In genomic region chrY:19023919-19024318, GRCh38 we compare ENCODE assay signal across 16 cellular contexts.
A peak's percentile ranks its signal among the peaks of the same experiment; 100 is the strongest.
DNase-seq lines count a peak whose midpoint lies in the region; ATAC-seq lines count a peak whose summit lies in the region.
"Had no signal": no experiment of that assay in that cellular context is flagged by ENCODE, and none has a peak within 500 bp of the region (broad histone marks: within the 10 kb centered on the region; RNA-seq: fewer than 3 reads in every experiment).

No MANE protein-coding gene starts in this region.

- no peaks in the 10 kb centered on the region for H3K4me1 Mint-ChIP-seq in stimulated activated effector memory CD8-positive, alpha-beta T cell treated with anti-CD3 and anti-CD28 coated beads, Interleukin-12 subunit alpha, Interleukin-12 subunit beta, amount 100 ng/mL, for 72 hours
- H3K4me1 Mint-ChIP-seq: CD4-positive, alpha-beta memory T cell; IgD-negative memory B cell had no signal

- H3K4me3 Mint-ChIP-seq in stimulated activated effector memory CD8-positive, alpha-beta T cell treated with anti-CD3 and anti-CD28 coated beads, Interleukin-12 subunit alpha, Interleukin-12 subunit beta, amount 100 ng/mL, for 72 hours, result no peak overlapping the region
- H3K4me3 Mint-ChIP-seq: CD4-positive, alpha-beta memory T cell; IgD-negative memory B cell had no signal

- no peaks in the 10 kb centered on the region for H3K36me3 Mint-ChIP-seq in stimulated activated effector memory CD8-positive, alpha-beta T cell treated with anti-CD3 and anti-CD28 coated beads, Interleukin-12 subunit alpha, Interleukin-12 subunit beta, amount 100 ng/mL, for 72 hours
- H3K36me3 Mint-ChIP-seq: CD4-positive, alpha-beta memory T cell; IgD-negative memory B cell had no signal

- H3K27ac Mint-ChIP-seq in stimulated activated effector memory CD8-positive, alpha-beta T cell treated with anti-CD3 and anti-CD28 coated beads, Interleukin-12 subunit alpha, Interleukin-12 subunit beta, amount 100 ng/mL, for 72 hours, result no peak overlapping the region
- H3K27ac Mint-ChIP-seq: CD4-positive, alpha-beta memory T cell; IgD-negative memory B cell had no signal

- H3K9me3 Mint-ChIP-seq in stimulated activated effector memory CD8-positive, alpha-beta T cell treated with anti-CD3 and anti-CD28 coated beads, Interleukin-12 subunit alpha, Interleukin-12 subunit beta, amount 100 ng/mL, for 72 hours, result no peaks in the 10 kb centered on the region
- H3K9me3 Mint-ChIP-seq: CD4-positive, alpha-beta memory T cell; IgD-negative memory B cell had no signal

- ATAC-seq in stimulated activated effector memory CD8-positive, alpha-beta T cell treated with anti-CD3 and anti-CD28 coated beads, Interleukin-12 subunit alpha, Interleukin-12 subunit beta, amount 100 ng/mL, for 72 hours, result no peak
- ATAC-seq in GM18498 (IDR thresholded peaks at IDR 0.05; ENCODE audit: unreplicated experiment) (no peak), GM19463 (IDR thresholded peaks at IDR 0.05; ENCODE audit: unreplicated experiment) (no peak)

- DNase-seq in HCEC 1CT (peak; percentile 0), amniotic epithelial cell (ENCODE audit: low read depth) (peak; percentile 4), foreskin melanocyte (peak; percentile 52), putamen (ENCODE audit: low spot score) (no peak)
- no peak for DNase-seq in stimulated activated effector memory CD8-positive, alpha-beta T cell treated with anti-CD3 and anti-CD28 coated beads, Interleukin-12 subunit alpha, Interleukin-12 subunit beta, amount 100 ng/mL, for 72 hours (ENCODE audit: low spot score in 2 of 2)
- DNase-seq: C1 segment of cervical spinal cord; CD4-positive, alpha-beta memory T cell; COR-L47; MM.1S; NCI-H2029; NCI-H446; NCI-H524 treated with DMSO at 0.1 percent for 48 hours; SHP77 treated with DMSO at 0.1 percent for 48 hours had no signal

Comparison
In these comparisons a context has a peak if more than half of its experiments do, and no peak if none do; other contexts are left out.
1. DNase-seq: peak in HCEC 1CT (single experiment), amniotic epithelial cell (single experiment) and foreskin melanocyte (single experiment); none in stimulated activated effector memory CD8-positive, alpha-beta T cell treated with anti-CD3 and anti-CD28 coated beads, Interleukin-12 subunit alpha, Interleukin-12 subunit beta, amount 100 ng/mL, for 72 hours (0 of 2) and putamen (single experiment).